In the genomic region with DNA sequence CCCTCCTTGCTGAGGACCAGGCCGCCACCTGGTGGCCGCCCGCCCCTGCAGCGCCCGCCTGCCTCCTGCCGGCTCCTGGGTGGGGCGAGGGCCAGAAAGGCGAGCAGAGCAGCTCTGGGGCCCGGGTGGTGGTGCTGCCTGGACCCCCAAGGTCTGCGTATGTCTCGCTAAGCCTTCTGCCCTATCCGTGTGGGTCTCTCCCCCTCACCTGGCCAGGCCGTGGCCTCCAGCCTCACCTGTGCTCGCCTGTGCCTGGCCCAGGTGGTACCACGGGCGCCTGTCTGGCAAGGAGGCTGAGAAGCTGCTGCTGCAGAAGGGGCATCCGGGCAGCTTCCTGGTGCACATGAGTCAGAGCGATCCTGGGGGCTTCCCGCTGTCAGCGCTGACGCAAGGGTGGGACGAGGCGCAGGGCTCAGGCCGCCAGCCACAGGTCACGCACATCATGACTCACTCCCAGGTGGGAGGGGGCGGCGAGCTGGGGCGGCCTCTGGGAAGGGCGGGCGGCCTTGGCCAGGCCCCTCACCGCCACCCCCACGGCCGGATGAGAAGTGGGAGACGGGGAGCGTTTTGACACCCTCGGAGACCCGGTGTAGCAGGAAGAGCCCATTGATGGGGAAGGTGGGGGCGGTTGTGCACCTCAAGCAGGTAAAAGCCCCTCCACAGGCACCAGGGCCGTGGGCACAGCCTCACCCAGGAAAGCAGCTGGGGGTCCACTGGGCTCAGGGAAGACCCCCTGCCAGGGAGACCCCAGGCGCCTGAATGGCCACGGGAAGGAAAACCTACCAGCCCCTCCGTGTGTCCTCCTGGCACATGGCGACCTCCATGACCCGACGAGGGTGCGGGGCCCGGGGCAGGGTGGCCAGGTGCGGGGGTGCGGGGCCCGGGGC, we compare ENCODE assay signal across 8 cellular contexts. TPM values are rescaled to one million over a fixed set of nuclear protein-coding genes. Genes with fewer than 3 reads are reported as not detected.
DNase-seq lines count a peak whose midpoint lies in the region; ATAC-seq and TF ChIP-seq lines count a peak whose summit lies in the region.

No MANE protein-coding gene starts in this region.

- H3K36me3 ChIP-seq in right lobe of liver: no peaks in the 10 kb centered on the region

- H3K4me1 ChIP-seq in right lobe of liver: peaks cover 0 to 6% (median under 1%) of the 10 kb centered on the region in 4 donors

- H3K9me3 ChIP-seq in right lobe of liver: no peaks in the 10 kb centered on the region

- ATAC-seq in activated CD4-positive, CD25-positive, alpha-beta regulatory T cell treated with anti-CD3 and anti-CD28 coated beads, Interleukin-2, amount 50 U/mL, for 24 hours: peak; percentile 83 to 86
- ATAC-seq in right lobe of liver: peak; percentile 68 to 77 (median 76)

- 14% methylated on average over 15 of the region's 50 CpGs for WGBS in right lobe of liver (ENCODE audit: insufficient coverage, low coverage, low lambda C conversion rate, missing lambda C conversion rate)

- TF ChIP-seq CTCF in GM12873 (IDR thresholded peaks at IDR 0.05; ENCODE audit: insufficient read depth, low read depth, low read length, missing control alignments) (peak; percentile 85), right lobe of liver (IDR thresholded peaks at IDR 0.05) (peak; percentile 92 to 97 (median 96))

- H3K27ac ChIP-seq in right lobe of liver: no peak overlapping the region

- DNase-seq in HCEC 1CT (peak; percentile 68), MV-4-11 (lab: John Stamatoyannopoulos, UW) (peak; percentile 74), right lobe of liver (peak in 2 of 3 donors; percentile 70 to 71), pons (ENCODE audit: low spot score) (no peak)
- peak; percentile 66 for DNase-seq in central memory CD4-positive, alpha-beta T cell
- peak; percentile 93 to 96 for DNase-seq in stimulated activated CD8-positive, alpha-beta memory T cell treated with anti-CD3 and anti-CD28 coated beads, Interleukin-15, amount 100 ng/mL, for 48 hours (ENCODE audit: low read depth in 2 of 2)

- TF ChIP-seq POLR2A in right lobe of liver (IDR thresholded peaks at IDR 0.05): no peak

- intact Hi-C loops in right lobe of liver (cut with DNase I): loop anchor here (2.0 to 10.0 kb wide), 2 partner anchors 79 to 81 kb away; a partner anchor contains a TSS

- peaks cover 0 to 20% of the 10 kb centered on the region in 2 donors for H3K27me3 ChIP-seq in right lobe of liver

- H3K4me3 ChIP-seq in right lobe of liver: no peak overlapping the region

RNA-seq across cellular contexts. Expression of a gene that starts 9.9 kb away (rescaled TPM):
- not detected for total RNA-seq in right lobe of liver

RNA-seq across cellular contexts. Expression of a gene that starts 44.3 kb away (rescaled TPM):
- total RNA-seq in right lobe of liver: 10 to 100 TPM; 14.2 to 44.5 (median 35.2) TPM

RNA-seq across cellular contexts. Expression of a gene that starts 50.9 kb away (rescaled TPM):
- total RNA-seq in right lobe of liver: 10 to 100 TPM; 16.3 to 98.7 (median 26.4) TPM

RNA-seq across cellular contexts. Expression of a gene that starts 51.7 kb away (rescaled TPM):
- total RNA-seq in right lobe of liver: 1 to 10 TPM; 4.0 to 7.7 (median 6.4) TPM
